Comparison of ENCODE assay signal across 8 cellular contexts in the genomic region with DNA sequence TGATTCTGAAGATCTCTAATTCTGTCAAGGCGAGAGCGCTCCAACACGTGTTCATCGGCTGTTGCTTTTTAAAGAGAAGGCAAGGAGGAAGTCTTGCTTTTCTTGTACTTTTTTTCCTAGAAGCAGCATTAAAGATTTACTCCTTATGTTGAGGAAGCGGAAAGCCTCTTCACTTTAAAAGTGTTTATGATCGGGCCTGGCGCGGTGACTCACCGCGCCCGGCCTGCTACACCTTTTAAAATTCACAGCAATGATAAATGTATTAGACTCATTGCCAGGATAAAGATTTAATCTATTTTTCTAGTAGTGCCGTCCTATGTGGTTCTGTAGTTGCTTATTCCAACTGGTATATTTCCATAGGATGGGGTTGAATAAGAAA. TPM values are rescaled to one million over a fixed set of nuclear protein-coding genes. Genes with fewer than 3 reads are reported as not detected.
DNase-seq lines count a peak whose midpoint lies in the region; ATAC-seq, FAIRE-seq and TF ChIP-seq lines count a peak whose summit lies in the region.

No MANE protein-coding gene starts in this region.

- H3K27me3 ChIP-seq in kidney epithelial cell (ENCODE audit: control insufficient read depth, insufficient read depth, low read length) (no peaks in the 10 kb centered on the region), thoracic aorta (replicated peaks; ENCODE audit: insufficient read depth) (no peaks in the 10 kb centered on the region)

- no peak for TF ChIP-seq EP300 in A549 (IDR thresholded peaks at IDR 0.05)

- peaks cover 9% of the 10 kb centered on the region for H3K36me3 Mint-ChIP-seq in activated naive CD4-positive, alpha-beta T cell treated with anti-CD3 and anti-CD28 coated beads, Interleukin-2, amount 50 U/mL, for 24 hours

- H3K4me1 Mint-ChIP-seq in activated naive CD4-positive, alpha-beta T cell treated with anti-CD3 and anti-CD28 coated beads, Interleukin-2, amount 50 U/mL, for 24 hours, result peaks cover 37% of the 10 kb centered on the region

- H3K4me2 ChIP-seq in A549, result peak overlapping the region; percentile 71

- CTCF ChIA-PET in A549 (lab: Yijun Ruan, JAX), result interaction anchor here (1.2 kb wide), 1 partner anchor 19 kb away, joined by 3 read pairs; no protein-coding TSS in a partner anchor

- H3K27ac ChIP-seq in A549 (peak overlapping the region; percentile 88 to 96), thoracic aorta (peak overlapping the region; percentile 94 to 100)

- H3K27ac Mint-ChIP-seq in activated naive CD4-positive, alpha-beta T cell treated with anti-CD3 and anti-CD28 coated beads, Interleukin-2, amount 50 U/mL, for 24 hours, result peak overlapping the region; percentile 99

- no peak for TF ChIP-seq CTCF in A549 (IDR thresholded peaks at IDR 0.05)
- no peak for TF ChIP-seq CTCF in kidney epithelial cell (IDR thresholded peaks at IDR 0.05; ENCODE audit: insufficient read depth, low read length, poor library complexity, severe bottlenecking)
- no peak for TF ChIP-seq CTCF in thoracic aorta (IDR thresholded peaks at IDR 0.05)

- peaks cover 21% of the 10 kb centered on the region; the same call in 2 of the 3 replicates for H3K4me1 ChIP-seq in A549
- H3K4me1 ChIP-seq in thoracic aorta (ENCODE audit: control insufficient read depth in 1 of 2, low read depth in 2 of 2), result peaks cover 31 to 39% of the 10 kb centered on the region in 2 donors

- POLR2A ChIA-PET in A549 (lab: Yijun Ruan, JAX), result interaction anchor here (0.7 to 2.7 kb wide), 6 partner anchors 32 to 208 kb away, joined by 3 to 17 read pairs (median 4); a partner anchor contains a TSS

- H3K4me3 ChIP-seq in A549 (peak overlapping the region; percentile 66), kidney epithelial cell (ENCODE audit: low read depth, low read length) (peak overlapping the region; percentile 83), thoracic aorta (peak overlapping the region; percentile 100)

- no peaks in the 10 kb centered on the region for H3K9me3 ChIP-seq in A549
- no peaks in the 10 kb centered on the region for H3K9me3 ChIP-seq in thoracic aorta

- H3K27me3 Mint-ChIP-seq in activated naive CD4-positive, alpha-beta T cell treated with anti-CD3 and anti-CD28 coated beads, Interleukin-2, amount 50 U/mL, for 24 hours, result no peaks in the 10 kb centered on the region

- no peaks in the 10 kb centered on the region for H3K36me3 ChIP-seq in kidney epithelial cell (ENCODE audit: control insufficient read depth, insufficient read depth, low read length)
- H3K36me3 ChIP-seq in thoracic aorta, result no peaks in the 10 kb centered on the region

- no peak for FAIRE-seq in A549 (lab: Jason Lieb, UNC)

- no peaks in the 10 kb centered on the region for H3K9me3 Mint-ChIP-seq in activated naive CD4-positive, alpha-beta T cell treated with anti-CD3 and anti-CD28 coated beads, Interleukin-2, amount 50 U/mL, for 24 hours

- ATAC-seq in A549 (no peak), HG02763 (IDR thresholded peaks at IDR 0.05; ENCODE audit: unreplicated experiment) (peak; percentile 5), thoracic aorta (ENCODE audit: insufficient number of reproducible peaks, low FRiP score, low read depth) (no peak), HG03457 (IDR thresholded peaks at IDR 0.05; ENCODE audit: unreplicated experiment) (no peak), GM21526 (IDR thresholded peaks at IDR 0.05; ENCODE audit: low FRiP score, unreplicated experiment) (no peak), GM18870 (IDR thresholded peaks at IDR 0.05; ENCODE audit: unreplicated experiment) (no peak)

- no peak for TF ChIP-seq POLR2A in A549 (IDR thresholded peaks at IDR 0.05; ENCODE audit: low read length)

- WGBS in A549 (ENCODE audit: missing lambda C conversion rate), result under 1% methylated on average over 12 of the region's 12 CpGs

- peak overlapping the region; percentile 93 for H3K4me3 Mint-ChIP-seq in activated naive CD4-positive, alpha-beta T cell treated with anti-CD3 and anti-CD28 coated beads, Interleukin-2, amount 50 U/mL, for 24 hours

- no peak for TF ChIP-seq RAD21 in A549 (conservative IDR thresholded peaks at IDR 0.05 in 1 of 2, IDR thresholded peaks at IDR 0.05 in 1 of 2)

- DNase-seq in A549 (ENCODE audit: low read depth in 1 of 2, low spot score in 1 of 2) (no peak), kidney epithelial cell (ENCODE audit: low read depth) (no peak), thoracic aorta (ENCODE audit: low spot score) (no peak)

TF ChIP-seq in A549, 52 proteins besides CTCF, POLR2A, EP300 and RAD21:
- TF ChIP-seq PHF8 (IDR thresholded peaks at IDR 0.05; ENCODE audit: borderline replicate concordance, low read depth) (peak; percentile 79), RNF2 (IDR thresholded peaks at IDR 0.05; ENCODE audit: borderline replicate concordance, low read depth) (peak; percentile 71; the same call in 1 of the 2 replicates), RARB (CRISPR knock-in tag; IDR thresholded peaks at IDR 0.05) (no peak), TP53 (CRISPR knock-in tag; IDR thresholded peaks at IDR 0.05) (0 out of 2 replicates have a peak, but pooled peaks have one; percentile 5), FOSB (CRISPR knock-in tag; IDR thresholded peaks at IDR 0.05) (no peak), NR3C1 (IDR thresholded peaks at IDR 0.05) (no peak), FOSL2 (IDR thresholded peaks at IDR 0.05) (no peak), FOSL2 (CRISPR knock-in tag; IDR thresholded peaks at IDR 0.05) (peak; percentile 62), JUNB (IDR thresholded peaks at IDR 0.05) (no peak), KDM5A (IDR thresholded peaks at IDR 0.05) (no peak), JUN (IDR thresholded peaks at IDR 0.05) (no peak)
- TF ChIP-seq, protein P1, sequence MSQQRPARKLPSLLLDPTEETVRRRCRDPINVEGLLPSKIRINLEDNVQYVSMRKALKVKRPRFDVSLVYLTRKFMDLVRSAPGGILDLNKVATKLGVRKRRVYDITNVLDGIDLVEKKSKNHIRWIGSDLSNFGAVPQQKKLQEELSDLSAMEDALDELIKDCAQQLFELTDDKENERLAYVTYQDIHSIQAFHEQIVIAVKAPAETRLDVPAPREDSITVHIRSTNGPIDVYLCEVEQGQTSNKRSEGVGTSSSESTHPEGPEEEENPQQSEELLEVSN (IDR thresholded peaks at IDR 0.05; ENCODE audit: borderline replicate concordance, low read depth), result 0 out of 2 replicates have a peak, but pooled peaks have one; percentile 13
- TF ChIP-seq, protein P2, sequence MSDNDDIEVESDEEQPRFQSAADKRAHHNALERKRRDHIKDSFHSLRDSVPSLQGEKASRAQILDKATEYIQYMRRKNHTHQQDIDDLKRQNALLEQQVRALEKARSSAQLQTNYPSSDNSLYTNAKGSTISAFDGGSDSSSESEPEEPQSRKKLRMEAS (IDR thresholded peaks at IDR 0.05), result peak; percentile 77
- TF ChIP-seq, protein P3, sequence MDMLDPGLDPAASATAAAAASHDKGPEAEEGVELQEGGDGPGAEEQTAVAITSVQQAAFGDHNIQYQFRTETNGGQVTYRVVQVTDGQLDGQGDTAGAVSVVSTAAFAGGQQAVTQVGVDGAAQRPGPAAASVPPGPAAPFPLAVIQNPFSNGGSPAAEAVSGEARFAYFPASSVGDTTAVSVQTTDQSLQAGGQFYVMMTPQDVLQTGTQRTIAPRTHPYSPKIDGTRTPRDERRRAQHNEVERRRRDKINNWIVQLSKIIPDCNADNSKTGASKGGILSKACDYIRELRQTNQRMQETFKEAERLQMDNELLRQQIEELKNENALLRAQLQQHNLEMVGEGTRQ (IDR thresholded peaks at IDR 0.05), result 0 out of 2 replicates have a peak, but pooled peaks have one; percentile 22

RNA-seq across cellular contexts. Expression of a gene that starts 0.8 kb away (rescaled TPM):
- polyA plus RNA-seq in A549 (2011; rRNA removed) (222 and 262 TPM in 2 replicates), A549 (2017; fragmentation: RNase III; extraction: RNeasy Plus Mini Kit Qiagen cat#74134 plus additional on column Dnase treatment) (129 to 136 TPM (median 133 TPM) in 3 replicates)
- polyA plus RNA-seq in A549 (2012; cell fraction: cytosol; rRNA removed), result 60.4 and 75.3 TPM in 2 replicates
- polyA plus RNA-seq in A549 (2012; cell fraction: nucleus; rRNA removed), result 63.8 and 68.3 TPM in 2 replicates
- polyA minus RNA-seq in A549 (2011; rRNA and poly(A)+ RNA removed), result 209 and 300 TPM in 2 replicates
- total RNA-seq in kidney epithelial cell (208 TPM in 2 replicates), thoracic aorta (100 to 1,000 TPM; 136 to 139 TPM)

RNA-seq across cellular contexts. Expression of a gene that starts 41.9 kb away (rescaled TPM):
- polyA plus RNA-seq in A549 (2011; rRNA removed), result 12.9 and 14.4 TPM in 2 replicates
- 10.2 and 13.0 TPM in 2 replicates for polyA plus RNA-seq in A549 (2012; cell fraction: cytosol; rRNA removed)
- 10.0 and 14.0 TPM in 2 replicates for polyA plus RNA-seq in A549 (2012; cell fraction: nucleus; rRNA removed)
- 12.6 to 12.9 TPM (median 12.7 TPM) in 3 replicates for polyA plus RNA-seq in A549 (2017; fragmentation: RNase III; extraction: RNeasy Plus Mini Kit Qiagen cat#74134 plus additional on column Dnase treatment)
- 34.2 and 35.3 TPM in 2 replicates for polyA minus RNA-seq in A549 (2011; rRNA and poly(A)+ RNA removed)
- total RNA-seq in kidney epithelial cell, result 22.8 and 25.4 TPM in 2 replicates
- 10 to 100 TPM; 20.6 to 38.7 TPM for total RNA-seq in thoracic aorta

RNA-seq across cellular contexts. Expression of a gene that starts 53.8 kb away (rescaled TPM):
- polyA plus RNA-seq in A549 (2011; rRNA removed), result 0.09 and 0.20 TPM in 2 replicates
- polyA plus RNA-seq in A549 (2012; cell fraction: cytosol; rRNA removed), result not detected in 2 replicates
- polyA plus RNA-seq in A549 (2012; cell fraction: nucleus; rRNA removed), result 0.02 and 0.07 TPM in 2 replicates
- 0.05 to 0.13 TPM (median 0.05 TPM) in 3 replicates for polyA plus RNA-seq in A549 (2017; fragmentation: RNase III; extraction: RNeasy Plus Mini Kit Qiagen cat#74134 plus additional on column Dnase treatment)
- 0.04 TPM in 1 of 2 replicates, not detected in the other for polyA minus RNA-seq in A549 (2011; rRNA and poly(A)+ RNA removed)
- total RNA-seq in kidney epithelial cell, result 0.41 TPM in 1 of 2 replicates, not detected in the other
- total RNA-seq in thoracic aorta, result under 1 TPM; 0.14 to 0.95 TPM
